In genomic region chr1:234478481-234479309, GRCh38 we compare ENCODE assay signal across 8 cellular contexts. TPM values are rescaled to one million over a fixed set of nuclear protein-coding genes. Genes with fewer than 3 reads are reported as not detected.
DNase-seq lines count a peak whose midpoint lies in the region; ATAC-seq and TF ChIP-seq lines count a peak whose summit lies in the region.

Gene TARBP1, minus strand, starts transcription at chr1:234479179. Its CDS starts 76 bp downstream, at chr1:234479103.

- H3K4me2 ChIP-seq in PC-9: peak within 1 kb of the TSS; percentile 81

- H3K27ac ChIP-seq in PC-9: peak within 1 kb of the TSS; percentile 56
- peak within 1 kb of the TSS; percentile 87 to 98 (median 92) for H3K27ac ChIP-seq in esophagus squamous epithelium

- CTCF ChIA-PET in PC-9 (lab: Charles Lee): no interaction called here

- H2AFZ ChIP-seq in PC-9: peak within 1 kb of the TSS; percentile 90

- POLR2A ChIA-PET in PC-9 (lab: Charles Lee; ENCODE audit: unreplicated experiment): interaction anchor here (0.6 to 0.7 kb wide), 3 partner anchors 133 to 1454 kb away, joined by 3 read pairs; no protein-coding TSS in a partner anchor

- H3K9me3 ChIP-seq in PC-9 (ENCODE audit: insufficient read depth, low read depth): no peaks in the 10 kb centered on the region
- no peaks in the 10 kb centered on the region for H3K9me3 ChIP-seq in esophagus squamous epithelium

- DNase-seq in DMS53 (lab: John Stamatoyannopoulos, UW) (peak; percentile 91), HuH-7.5 (ENCODE audit: low spot score) (peak; percentile 87), PC-9 (peak; percentile 44 to 73), esophagus squamous epithelium (lab: John Stamatoyannopoulos, UW) (no peak), naive B cell (peak; percentile 78)
- DNase-seq in activated T-cell treated with anti-CD3 and anti-CD28 coated beads, Interleukin-2, amount 50 U/mL, for 48 hours: peak; percentile 82 to 85

- no peaks in the 10 kb centered on the region; the same call in 1 of the 2 replicates for H4K20me1 ChIP-seq in PC-9 (ENCODE audit: insufficient read depth)

- H3K4me1 Mint-ChIP-seq in naive B cell: peaks cover 26 to 41% (median 28%) of the 10 kb centered on the region in 3 donors
- peaks cover 34% of the 10 kb centered on the region for H3K4me1 Mint-ChIP-seq in stimulated activated memory B cell treated with anti-CD40 and anti-IgM and Interleukin-4, amounts not matched to agents 10 μg/mL and 1 μg/mL and 100 μg/mL, for 72 hours

- peaks cover 0 to 6% (median 3%) of the 10 kb centered on the region in 7 donors for H3K9me3 Mint-ChIP-seq in naive B cell
- no peaks in the 10 kb centered on the region for H3K9me3 Mint-ChIP-seq in stimulated activated memory B cell treated with anti-CD40 and anti-IgM and Interleukin-4, amounts not matched to agents 10 μg/mL and 1 μg/mL and 100 μg/mL, for 72 hours

- ATAC-seq in GM21526 (IDR thresholded peaks at IDR 0.05; ENCODE audit: low FRiP score, unreplicated experiment): peak; percentile 66
- peak; percentile 69 to 71 for ATAC-seq in naive B cell (ENCODE audit: low read depth in 2 of 2)
- ATAC-seq in stimulated activated memory B cell treated with anti-CD40 and anti-IgM and Interleukin-4, amounts not matched to agents 10 μg/mL and 1 μg/mL and 100 μg/mL, for 72 hours: peak; percentile 88

- H3K27me3 ChIP-seq in PC-9 (ENCODE audit: insufficient read depth, low read depth): no peaks in the 10 kb centered on the region
- H3K27me3 ChIP-seq in esophagus squamous epithelium: peaks cover 0 to 6% (median 0%) of the 10 kb centered on the region in 4 donors

- TF ChIP-seq CTCF in PC-9 (conservative IDR thresholded peaks at IDR 0.05) (no peak), esophagus squamous epithelium (IDR thresholded peaks at IDR 0.05) (peak in 2 of 6 experiments; percentile 27 to 35)

- peak within 1 kb of the TSS; percentile 74 for H3K4me3 ChIP-seq in PC-9
- peak within 1 kb of the TSS; percentile 72 to 94 (median 86) for H3K4me3 ChIP-seq in esophagus squamous epithelium

- peaks cover 0 to 7% of the 10 kb centered on the region in 2 donors for H3K36me3 Mint-ChIP-seq in naive B cell
- peaks cover 15% of the 10 kb centered on the region for H3K36me3 Mint-ChIP-seq in stimulated activated memory B cell treated with anti-CD40 and anti-IgM and Interleukin-4, amounts not matched to agents 10 μg/mL and 1 μg/mL and 100 μg/mL, for 72 hours

- peak in 2 of 4 donors; percentile 39 to 76 for TF ChIP-seq POLR2A in esophagus squamous epithelium (IDR thresholded peaks at IDR 0.05)

- intact Hi-C loops in PC-9 (cut with micrococcal nuclease; ENCODE audit: unreplicated experiment): loop anchor here (10.0 kb wide), 1 partner anchor 364 kb away; no protein-coding TSS in a partner anchor
- intact Hi-C loops in esophagus squamous epithelium (cut with DNase I): no loop called here

- peaks cover 0 to 18% (median 13%) of the 10 kb centered on the region in 3 donors for H3K27me3 Mint-ChIP-seq in naive B cell
- H3K27me3 Mint-ChIP-seq in stimulated activated memory B cell treated with anti-CD40 and anti-IgM and Interleukin-4, amounts not matched to agents 10 μg/mL and 1 μg/mL and 100 μg/mL, for 72 hours: no peaks in the 10 kb centered on the region

- BruUV-seq in PC-9 (replicated peaks; lab: Mats Ljungman, UMichigan): no TSS peak

- peak within 1 kb of the TSS; percentile 78 to 92 (median 87) for H3K4me3 Mint-ChIP-seq in naive B cell
- H3K4me3 Mint-ChIP-seq in stimulated activated memory B cell treated with anti-CD40 and anti-IgM and Interleukin-4, amounts not matched to agents 10 μg/mL and 1 μg/mL and 100 μg/mL, for 72 hours: peak within 1 kb of the TSS; percentile 77

- H3K27ac Mint-ChIP-seq in naive B cell: peak within 1 kb of the TSS; percentile 64 to 87 (median 80)
- peak within 1 kb of the TSS; percentile 70 for H3K27ac Mint-ChIP-seq in stimulated activated memory B cell treated with anti-CD40 and anti-IgM and Interleukin-4, amounts not matched to agents 10 μg/mL and 1 μg/mL and 100 μg/mL, for 72 hours

- peaks cover 42% of the 10 kb centered on the region for H3K79me2 ChIP-seq in PC-9 (ENCODE audit: low read depth)

- no peaks in the 10 kb centered on the region for H3K9me2 ChIP-seq in PC-9 (ENCODE audit: insufficient read depth)

- H3K4me1 ChIP-seq in PC-9 (replicated peaks; ENCODE audit: insufficient read depth): peaks cover 16% of the 10 kb centered on the region
- peaks cover 0 to 28% (median 0%) of the 10 kb centered on the region in 3 donors for H3K4me1 ChIP-seq in esophagus squamous epithelium

- H3F3A ChIP-seq in PC-9 (ENCODE audit: insufficient read depth, low read depth): peaks cover 9% of the 10 kb centered on the region; the same call in 1 of the 2 replicates

- no peaks in the 10 kb centered on the region for H3K36me3 ChIP-seq in PC-9 (ENCODE audit: low read depth)
- no peaks in the 10 kb centered on the region for H3K36me3 ChIP-seq in esophagus squamous epithelium

- WGBS in esophagus squamous epithelium, 2 donors: 0% methylated on average over 19 of the region's 122 CpGs; no CpG with 5 or more reads in 1 of the 2 donors

RNA-seq across cellular contexts. Expression of gene TARBP1, which starts in this region (rescaled TPM):
- total RNA-seq in PC-9 (2021) (47.3 and 61.1 TPM in 2 replicates), esophagus squamous epithelium (10 to 100 TPM; 13.2 to 39.2 (median 27.6) TPM)
- 1 to 10 TPM; 5.3 to 8.0 (median 6.3) TPM for polyA plus RNA-seq in naive B cell (ENCODE audit: low read depth in 6 of 6)
